ENCODE assay signal across 15 cellular contexts in the genomic region with DNA sequence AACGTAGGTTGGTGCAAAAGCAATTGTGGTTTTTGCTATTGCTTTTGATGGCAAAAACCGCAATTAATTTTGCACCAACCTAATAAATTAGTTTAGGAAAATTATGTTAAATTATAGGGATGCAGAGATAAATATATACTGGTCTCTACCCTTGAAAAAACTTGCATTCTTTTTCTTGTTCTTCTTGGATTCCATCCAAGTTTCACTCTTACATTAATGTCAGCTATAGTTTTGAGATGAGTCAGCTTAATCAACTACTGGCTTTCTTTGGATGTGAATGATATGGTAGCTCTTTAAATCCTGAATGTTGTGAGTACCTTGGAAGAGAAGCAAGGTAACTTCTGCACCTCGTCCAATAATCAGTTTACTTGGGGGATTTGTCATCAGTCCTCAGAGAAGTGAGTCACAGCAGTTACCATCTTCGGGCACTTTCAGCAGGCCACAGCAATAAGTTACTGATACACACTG.
DNase-seq lines count a peak whose midpoint lies in the region; ATAC-seq and TF ChIP-seq lines count a peak whose summit lies in the region.
"Had no signal": no experiment of that assay in that cellular context is flagged by ENCODE, and none has a peak within 500 bp of the region (broad histone marks: within the 10 kb centered on the region; RNA-seq: fewer than 3 reads in every experiment).

No MANE protein-coding gene starts in this region.

- peak overlapping the region; percentile 4 for H3K4me2 ChIP-seq in smooth muscle cell

- no peak overlapping the region for H3K4me3 ChIP-seq in smooth muscle cell

- H3K36me3 ChIP-seq in smooth muscle cell (ENCODE audit: low read depth) = no peaks in the 10 kb centered on the region

- H3K4me1 ChIP-seq in smooth muscle cell (ENCODE audit: low read depth) = no peaks in the 10 kb centered on the region

- no peaks in the 10 kb centered on the region for H3K79me2 ChIP-seq in smooth muscle cell (ENCODE audit: low read depth)

- peak; percentile 7 for DNase-seq in NOMO-1 treated with DMSO at 0.1 percent for 48 hours (lab: John Stamatoyannopoulos, UW; ENCODE audit: unreplicated experiment)
- DNase-seq in NOMO-1 treated with dmso at 0.1 percent for 144 hours (lab: John Stamatoyannopoulos, UW; ENCODE audit: unreplicated experiment) = no peak
- DNase-seq in NCI-H69 (lab: John Stamatoyannopoulos, UW) = peak; percentile 63
- peak; percentile 54 for DNase-seq in dermis blood vessel endothelial cell
- no peak for DNase-seq in smooth muscle cell (lab: John Stamatoyannopoulos, UW; ENCODE audit: unreplicated experiment)
- DNase-seq in NCI-H2081 treated with DMSO at 0.1 percent for 48 hours (lab: John Stamatoyannopoulos, UW) = no peak
- DNase-seq in activated naive CD4-positive, alpha-beta T cell treated with anti-CD3 and anti-CD28 coated beads, Interleukin-2, amount 50 U/mL, for 16 hours = no peak
- DNase-seq: activated naive CD4-positive, alpha-beta T cell treated with anti-CD3 and anti-CD28 coated beads for 36 hours; KG1; NCI-H2029 treated with DMSO at 0.1 percent for 48 hours; RPMI8226; stimulated activated CD4-positive, alpha-beta T cell treated with anti-CD3 and anti-CD28 coated beads, Interleukin-2, amount 100 ng/mL, for 24 hours; T-helper 9 cell had no signal

- no peaks in the 10 kb centered on the region for H4K20me1 ChIP-seq in smooth muscle cell (ENCODE audit: low read depth)

- H2AFZ ChIP-seq in smooth muscle cell (ENCODE audit: low read depth) = no peak overlapping the region

- no peaks in the 10 kb centered on the region for H3F3A ChIP-seq in smooth muscle cell (ENCODE audit: low read depth)

- 55% methylated on average over 4 of the region's 4 CpGs for WGBS in smooth muscle cell (ENCODE audit: low lambda C conversion rate)

- no peak for TF ChIP-seq CTCF in smooth muscle cell (IDR thresholded peaks at IDR 0.05; ENCODE audit: borderline replicate concordance, insufficient read depth, poor library complexity, severe bottlenecking)

- H3K27ac ChIP-seq in smooth muscle cell (ENCODE audit: low read depth) = no peak overlapping the region

- no peaks in the 10 kb centered on the region for H3K9me3 ChIP-seq in smooth muscle cell (replicated peaks; ENCODE audit: low read depth)

- no peak for ATAC-seq in GM19035 (IDR thresholded peaks at IDR 0.05; ENCODE audit: unreplicated experiment)
- ATAC-seq: esophagus mucosa had no signal

- no peak overlapping the region for H3K9ac ChIP-seq in smooth muscle cell (ENCODE audit: low read depth)

- no peaks in the 10 kb centered on the region for H3K27me3 ChIP-seq in smooth muscle cell (ENCODE audit: low read depth)

Comparison
In these comparisons a context has a peak if more than half of its experiments do, and no peak if none do; other contexts are left out.
1. DNase-seq: peak in NOMO-1 treated with DMSO at 0.1 percent for 48 hours (single experiment), NCI-H69 (single experiment) and dermis blood vessel endothelial cell (single experiment); none in NOMO-1 treated with dmso at 0.1 percent for 144 hours (single experiment), smooth muscle cell (single experiment), NCI-H2081 treated with DMSO at 0.1 percent for 48 hours (single experiment) and activated naive CD4-positive, alpha-beta T cell treated with anti-CD3 and anti-CD28 coated beads, Interleukin-2, amount 50 U/mL, for 16 hours (single experiment).